9 cellular contexts compared by ENCODE assay signal in the genomic region with DNA sequence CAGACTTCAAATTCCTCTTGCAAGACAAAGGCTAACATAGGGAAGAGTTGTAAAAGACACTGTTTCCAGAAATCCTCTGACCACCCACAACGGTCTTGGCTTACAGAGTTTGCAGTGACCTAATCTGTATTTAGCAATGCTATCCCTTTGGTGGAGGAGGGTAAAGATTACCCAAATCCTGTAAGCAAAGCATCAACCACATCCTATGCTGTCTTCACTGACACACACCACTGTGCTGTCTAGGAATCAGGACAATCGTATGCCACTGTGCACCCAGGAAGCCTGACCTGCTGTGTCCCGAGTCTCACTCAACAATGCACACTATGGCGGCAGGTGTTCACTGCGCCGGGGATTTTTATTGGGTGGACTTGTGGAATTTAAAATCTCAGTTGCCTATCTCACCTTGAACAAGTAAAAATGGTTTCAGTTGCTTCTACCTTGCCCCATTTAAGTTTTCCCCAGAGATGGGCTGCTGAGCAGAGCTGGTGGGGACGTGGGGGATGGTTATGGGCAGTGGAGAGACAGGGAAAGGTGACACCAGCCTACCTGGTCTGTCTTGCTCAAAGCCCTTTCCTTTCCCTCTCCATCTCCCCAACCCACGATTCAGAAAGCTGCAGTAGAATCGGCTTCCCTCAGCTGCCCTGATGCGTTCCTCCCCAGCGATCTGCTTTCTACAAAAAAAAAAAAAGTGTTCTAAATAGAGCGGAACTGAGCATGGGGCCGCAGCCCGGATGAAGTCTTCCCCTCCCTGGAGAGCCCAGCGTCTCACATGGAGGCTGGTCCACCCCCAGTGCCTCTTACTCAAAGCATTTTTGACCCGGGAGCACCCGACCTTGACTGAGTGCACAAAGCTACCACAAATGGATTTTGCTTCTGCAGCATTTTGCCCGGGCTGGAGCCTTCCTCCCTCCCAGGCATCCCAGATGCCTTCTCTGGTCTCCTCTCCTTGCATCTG.
DNase-seq lines count a peak whose midpoint lies in the region; ATAC-seq and TF ChIP-seq lines count a peak whose summit lies in the region.
"Had no signal": no experiment of that assay in that cellular context is flagged by ENCODE, and none has a peak within 500 bp of the region (broad histone marks: within the 10 kb centered on the region; RNA-seq: fewer than 3 reads in every experiment).

No MANE protein-coding gene starts in this region.

- peak overlapping the region; percentile 42 for H3K9ac ChIP-seq in OCI-LY3 (ENCODE audit: low read length)

- H4K20me1 ChIP-seq in OCI-LY3 (ENCODE audit: insufficient read depth, low read length): no peaks in the 10 kb centered on the region

- peak overlapping the region; percentile 22; the same call in 1 of the 2 replicates for H3K4me3 Mint-ChIP-seq in HFFc6
- no peak overlapping the region for H3K4me3 Mint-ChIP-seq in activated T-cell treated with anti-CD3 and anti-CD28 coated beads, Interleukin-2, amount 50 U/mL, for 24 hours

- peak overlapping the region; percentile 68 for H3K4me3 ChIP-seq in OCI-LY3 (ENCODE audit: low read length)

- peak overlapping the region; percentile 98 for H3K4me2 ChIP-seq in OCI-LY3 (ENCODE audit: low read length)

- peaks cover 4% of the 10 kb centered on the region; the same call in 1 of the 2 replicates for H3K27me3 ChIP-seq in OCI-LY3 (ENCODE audit: low read depth, low read length)

- H3K27ac Mint-ChIP-seq in HFFc6: peak overlapping the region; percentile 95
- H3K27ac Mint-ChIP-seq in activated T-cell treated with anti-CD3 and anti-CD28 coated beads, Interleukin-2, amount 50 U/mL, for 24 hours: no peak overlapping the region
- H3K27ac Mint-ChIP-seq: IgD-negative memory B cell had no signal

- H3K27me3 Mint-ChIP-seq in HFFc6 (ENCODE audit: insufficient read depth): no peaks in the 10 kb centered on the region
- peaks cover 3% of the 10 kb centered on the region for H3K27me3 Mint-ChIP-seq in activated T-cell treated with anti-CD3 and anti-CD28 coated beads, Interleukin-2, amount 50 U/mL, for 24 hours

- no peak for ATAC-seq in esophagus mucosa

- H3K36me3 ChIP-seq in OCI-LY3 (replicated peaks; ENCODE audit: low read depth, low read length): no peaks in the 10 kb centered on the region

- DNase-seq in EH (ENCODE audit: low read depth) (peak; percentile 92), HFFc6 (peak; percentile 78), left kidney (ENCODE audit: low read depth, low spot score) (peak; percentile 95), NCI-H2029 (lab: John Stamatoyannopoulos, UW) (no peak)
- DNase-seq in effector CD4-positive, alpha-beta T cell: no peak
- DNase-seq in activated T-cell treated with anti-CD3 and anti-CD28 coated beads, Interleukin-2, amount 50 U/mL, for 24 hours: no peak

- no peaks in the 10 kb centered on the region for H3K79me2 ChIP-seq in OCI-LY3 (ENCODE audit: low read length)

- H3K4me1 ChIP-seq in OCI-LY3 (ENCODE audit: low read length): peaks cover 57% of the 10 kb centered on the region

- H3K9me3 ChIP-seq in OCI-LY3 (ENCODE audit: insufficient read depth, low read length): no peaks in the 10 kb centered on the region

- H3K9me3 Mint-ChIP-seq in HFFc6: no peaks in the 10 kb centered on the region
- H3K9me3 Mint-ChIP-seq in activated T-cell treated with anti-CD3 and anti-CD28 coated beads, Interleukin-2, amount 50 U/mL, for 24 hours: no peaks in the 10 kb centered on the region

- peak overlapping the region; percentile 45 for H2AFZ ChIP-seq in OCI-LY3 (ENCODE audit: low read depth, low read length)

- 0 out of 2 replicates have a peak, but pooled peaks cover 7% of the 10 kb centered on the region for H3K36me3 Mint-ChIP-seq in HFFc6 (ENCODE audit: low read depth)
- H3K36me3 Mint-ChIP-seq in activated T-cell treated with anti-CD3 and anti-CD28 coated beads, Interleukin-2, amount 50 U/mL, for 24 hours (ENCODE audit: low read depth): no peaks in the 10 kb centered on the region
- H3K36me3 Mint-ChIP-seq: IgD-negative memory B cell had no signal

- peaks cover 86% of the 10 kb centered on the region for H3K4me1 Mint-ChIP-seq in HFFc6 (ENCODE audit: low read depth)
- H3K4me1 Mint-ChIP-seq in activated T-cell treated with anti-CD3 and anti-CD28 coated beads, Interleukin-2, amount 50 U/mL, for 24 hours (ENCODE audit: low read depth): no peaks in the 10 kb centered on the region

- no peak overlapping the region for H3K27ac ChIP-seq in OCI-LY3 (ENCODE audit: low read length)

- no peak for TF ChIP-seq CTCF in HFFc6 (IDR thresholded peaks at IDR 0.05)
- TF ChIP-seq CTCF in OCI-LY3 (IDR thresholded peaks at IDR 0.05; ENCODE audit: low read depth, low read length): no peak

Comparison
In these comparisons a context has a peak if more than half of its experiments do, and no peak if none do; other contexts are left out.
1. DNase-seq: peak in EH (single experiment), HFFc6 (single experiment) and left kidney (single experiment); none in NCI-H2029 (single experiment), effector CD4-positive, alpha-beta T cell (single experiment) and activated T-cell treated with anti-CD3 and anti-CD28 coated beads, Interleukin-2, amount 50 U/mL, for 24 hours (single experiment).